1 cellular context compared by ENCODE assay signal in the genomic region with DNA sequence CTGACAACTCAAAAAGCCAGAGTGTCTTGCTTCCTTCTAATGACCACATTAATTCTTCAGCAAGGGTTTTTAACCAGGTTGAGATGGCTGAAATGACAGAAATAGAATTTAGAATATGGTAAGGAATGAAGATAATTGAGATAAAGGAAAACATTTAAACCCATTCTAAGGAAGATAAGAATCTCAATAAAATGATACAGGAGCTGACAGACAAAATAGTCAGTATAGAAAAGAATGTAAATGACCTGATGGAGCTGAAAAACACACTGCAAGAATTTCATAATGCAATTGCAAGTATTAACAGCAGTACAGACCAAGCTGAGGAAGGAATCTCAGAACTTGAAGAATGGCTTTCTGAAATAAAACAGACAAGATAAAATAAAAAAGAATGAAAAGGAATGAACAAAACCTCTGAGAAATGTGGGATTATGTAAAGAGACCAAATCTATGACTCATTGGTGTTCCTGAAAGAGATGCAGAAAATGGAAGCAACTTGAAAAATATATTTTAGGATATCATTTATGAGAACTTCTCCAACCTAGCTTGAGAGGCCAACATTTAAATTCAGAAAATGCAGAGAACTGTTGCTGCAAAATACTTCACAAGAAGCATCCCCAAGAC.
TF ChIP-seq lines count a peak whose summit lies in the region.

No MANE protein-coding gene starts in this region.

TF ChIP-seq in SK-N-SH, 30 proteins besides CTCF, POLR2A, EP300 and RAD21 (continued from another document):
- TF ChIP-seq, protein P1, sequence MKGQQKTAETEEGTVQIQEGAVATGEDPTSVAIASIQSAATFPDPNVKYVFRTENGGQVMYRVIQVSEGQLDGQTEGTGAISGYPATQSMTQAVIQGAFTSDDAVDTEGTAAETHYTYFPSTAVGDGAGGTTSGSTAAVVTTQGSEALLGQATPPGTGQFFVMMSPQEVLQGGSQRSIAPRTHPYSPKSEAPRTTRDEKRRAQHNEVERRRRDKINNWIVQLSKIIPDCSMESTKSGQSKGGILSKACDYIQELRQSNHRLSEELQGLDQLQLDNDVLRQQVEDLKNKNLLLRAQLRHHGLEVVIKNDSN (IDR thresholded peaks at IDR 0.05; ENCODE audit: borderline replicate concordance, low read depth): no peak
- TF ChIP-seq GABPA (IDR thresholded peaks at IDR 0.05; ENCODE audit: low read depth) (no peak), RCOR1 (IDR thresholded peaks at IDR 0.05; ENCODE audit: low read length) (no peak), POLR2AphosphoS5 (IDR thresholded peaks at IDR 0.05; ENCODE audit: low read depth, low read length) (peak; percentile 16; the same call in 1 of the 2 replicates), TAF1 (IDR thresholded peaks at IDR 0.05; ENCODE audit: borderline replicate concordance, low read depth, low read length) (no peak), RFX5 (IDR thresholded peaks at IDR 0.05; ENCODE audit: low read length) (no peak), TEAD4 (IDR thresholded peaks at IDR 0.05; ENCODE audit: borderline replicate concordance, insufficient read depth) (peak; percentile 71), SIN3A (IDR thresholded peaks at IDR 0.05; ENCODE audit: borderline replicate concordance, low read depth, low read length) (no peak), FOXM1 (IDR thresholded peaks at IDR 0.05; ENCODE audit: low read depth) (peak; percentile 55), SMC3 (IDR thresholded peaks at IDR 0.05; ENCODE audit: low read depth, low read length) (no peak), ELF1 (IDR thresholded peaks at IDR 0.05) (no peak), JUND (IDR thresholded peaks at IDR 0.05) (peak; percentile 59), FOXJ3 (CRISPR knock-in tag; IDR thresholded peaks at IDR 0.05) (no peak), YY1 (IDR thresholded peaks at IDR 0.05; ENCODE audit: low read depth) (no peak), MXI1 (IDR thresholded peaks at IDR 0.05; ENCODE audit: low read depth, low read length) (no peak), NFIC (IDR thresholded peaks at IDR 0.05; ENCODE audit: borderline replicate concordance) (peak; percentile 41; the same call in 1 of the 2 replicates), MEF2A (IDR thresholded peaks at IDR 0.05; ENCODE audit: borderline replicate concordance, low read depth) (peak; percentile 77), EZH2phosphoT487 (IDR thresholded peaks at IDR 0.05; ENCODE audit: borderline replicate concordance, low read depth) (no peak)
- TF ChIP-seq, protein P2, sequence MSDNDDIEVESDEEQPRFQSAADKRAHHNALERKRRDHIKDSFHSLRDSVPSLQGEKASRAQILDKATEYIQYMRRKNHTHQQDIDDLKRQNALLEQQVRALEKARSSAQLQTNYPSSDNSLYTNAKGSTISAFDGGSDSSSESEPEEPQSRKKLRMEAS (IDR thresholded peaks at IDR 0.05; ENCODE audit: low read depth): no peak
- TF ChIP-seq, protein P3, sequence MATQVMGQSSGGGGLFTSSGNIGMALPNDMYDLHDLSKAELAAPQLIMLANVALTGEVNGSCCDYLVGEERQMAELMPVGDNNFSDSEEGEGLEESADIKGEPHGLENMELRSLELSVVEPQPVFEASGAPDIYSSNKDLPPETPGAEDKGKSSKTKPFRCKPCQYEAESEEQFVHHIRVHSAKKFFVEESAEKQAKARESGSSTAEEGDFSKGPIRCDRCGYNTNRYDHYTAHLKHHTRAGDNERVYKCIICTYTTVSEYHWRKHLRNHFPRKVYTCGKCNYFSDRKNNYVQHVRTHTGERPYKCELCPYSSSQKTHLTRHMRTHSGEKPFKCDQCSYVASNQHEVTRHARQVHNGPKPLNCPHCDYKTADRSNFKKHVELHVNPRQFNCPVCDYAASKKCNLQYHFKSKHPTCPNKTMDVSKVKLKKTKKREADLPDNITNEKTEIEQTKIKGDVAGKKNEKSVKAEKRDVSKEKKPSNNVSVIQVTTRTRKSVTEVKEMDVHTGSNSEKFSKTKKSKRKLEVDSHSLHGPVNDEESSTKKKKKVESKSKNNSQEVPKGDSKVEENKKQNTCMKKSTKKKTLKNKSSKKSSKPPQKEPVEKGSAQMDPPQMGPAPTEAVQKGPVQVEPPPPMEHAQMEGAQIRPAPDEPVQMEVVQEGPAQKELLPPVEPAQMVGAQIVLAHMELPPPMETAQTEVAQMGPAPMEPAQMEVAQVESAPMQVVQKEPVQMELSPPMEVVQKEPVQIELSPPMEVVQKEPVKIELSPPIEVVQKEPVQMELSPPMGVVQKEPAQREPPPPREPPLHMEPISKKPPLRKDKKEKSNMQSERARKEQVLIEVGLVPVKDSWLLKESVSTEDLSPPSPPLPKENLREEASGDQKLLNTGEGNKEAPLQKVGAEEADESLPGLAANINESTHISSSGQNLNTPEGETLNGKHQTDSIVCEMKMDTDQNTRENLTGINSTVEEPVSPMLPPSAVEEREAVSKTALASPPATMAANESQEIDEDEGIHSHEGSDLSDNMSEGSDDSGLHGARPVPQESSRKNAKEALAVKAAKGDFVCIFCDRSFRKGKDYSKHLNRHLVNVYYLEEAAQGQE (IDR thresholded peaks at IDR 0.05; ENCODE audit: low read depth, low read length): no peak
